8 cellular contexts compared by ENCODE assay signal in the genomic region with DNA sequence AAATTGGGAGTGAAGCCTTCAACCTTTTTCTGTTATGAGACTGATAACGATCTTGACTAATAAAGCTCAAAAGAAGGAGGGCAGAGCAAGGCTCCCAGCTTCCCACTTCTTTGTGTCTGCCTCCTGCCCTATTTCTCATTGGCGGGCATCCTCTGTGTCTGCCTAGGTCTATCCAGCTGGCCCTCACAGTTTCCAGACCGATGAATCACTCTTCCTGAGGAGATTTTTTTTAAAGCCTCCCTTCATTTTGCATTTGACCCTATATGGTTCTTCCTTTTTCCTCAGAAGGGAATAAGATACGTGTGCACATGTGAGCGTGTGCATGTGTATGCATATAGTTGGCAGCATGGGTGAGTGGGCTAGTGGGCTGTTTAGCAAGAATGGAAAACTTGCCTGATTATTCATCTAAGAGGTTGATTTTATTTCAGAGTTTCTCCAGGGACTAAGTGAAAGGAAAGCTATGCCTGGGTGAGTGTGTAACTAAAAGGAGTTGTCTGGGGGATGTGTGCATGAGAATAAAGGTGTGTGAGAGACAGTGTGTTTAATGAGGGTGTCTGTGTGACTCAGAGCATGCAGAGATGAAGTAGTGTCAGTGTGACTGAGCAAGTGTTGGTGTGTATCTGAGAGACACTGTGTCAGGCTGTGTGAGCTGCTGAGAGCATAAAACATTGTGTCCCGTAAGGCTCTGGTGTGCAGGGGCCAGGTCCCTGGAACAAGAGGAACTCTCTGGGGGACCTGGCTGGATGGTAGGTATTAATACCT. TPM values are rescaled to one million over a fixed set of nuclear protein-coding genes. Genes with fewer than 3 reads are reported as not detected.
DNase-seq lines count a peak whose midpoint lies in the region; ATAC-seq, FAIRE-seq and TF ChIP-seq lines count a peak whose summit lies in the region.

No MANE protein-coding gene starts in this region.

- H3K14ac ChIP-seq in IMR-90 (replicated peaks; ENCODE audit: low read depth, low read length), result peak overlapping the region; percentile 100

- H3K9ac ChIP-seq in IMR-90 (ENCODE audit: low read depth, low read length), result peak overlapping the region; percentile 76

- peaks cover 36% of the 10 kb centered on the region for H4K20me1 ChIP-seq in IMR-90 (ENCODE audit: insufficient read depth, low read length)

- peak overlapping the region; percentile 96 for H2BK15ac ChIP-seq in IMR-90 (ENCODE audit: low read depth, low read length)

- CTCF ChIA-PET in IMR-90 (lab: Yijun Ruan, JAX), result interaction anchor here (1.0 to 1.1 kb wide), 2 partner anchors 12 to 302 kb away, joined by 3 read pairs; partner anchors contain the start of gene PHLDB1
- CTCF ChIA-PET in CD8-positive, alpha-beta memory T cell (lab: Charles Lee), result interaction anchor here (1.7 kb wide), 1 partner anchor 11 kb away, joined by 5 read pairs; no protein-coding TSS in a partner anchor

- FAIRE-seq in D721Med (lab: Jason Lieb, UNC), result no peak

- no peak overlapping the region for H2AFZ ChIP-seq in IMR-90 (replicated peaks; ENCODE audit: low read length, poor library complexity)

- peak overlapping the region; percentile 99 for H2BK5ac ChIP-seq in IMR-90 (ENCODE audit: low read depth, low read length, poor library complexity, severe bottlenecking)

- peak overlapping the region; percentile 85 for H4K5ac ChIP-seq in IMR-90 (ENCODE audit: low read depth, low read length)

- dilution Hi-C loops in IMR-90 (cut with HindIII; ENCODE audit: low sequenced_read_pairs, unreplicated experiment), result no loop called here

- peaks cover 0 to 3% (median 2%) of the 10 kb centered on the region in 3 donors for H3K36me3 Mint-ChIP-seq in CD8-positive, alpha-beta memory T cell

- peaks cover 31% of the 10 kb centered on the region for H3K36me3 ChIP-seq in IMR-90 (ENCODE audit: control insufficient read depth, insufficient read depth, low read length)
- H3K36me3 ChIP-seq in CD8-positive, alpha-beta memory T cell (ENCODE audit: insufficient read depth, low read length), result no peaks in the 10 kb centered on the region

- H3K4me1 ChIP-seq in IMR-90 (ENCODE audit: control insufficient read depth, insufficient read depth, low read length), result peaks cover 48% of the 10 kb centered on the region
- H3K4me1 ChIP-seq in CD8-positive, alpha-beta memory T cell (ENCODE audit: insufficient read depth, low read length), result peaks cover 8% of the 10 kb centered on the region

- H2BK120ac ChIP-seq in IMR-90 (ENCODE audit: low read depth, low read length), result peak overlapping the region; percentile 100

- H3K27me3 Mint-ChIP-seq in CD8-positive, alpha-beta memory T cell, result peaks cover 12 to 18% of the 10 kb centered on the region in 2 donors

- H4K8ac ChIP-seq in IMR-90 (ENCODE audit: low read depth in 2 of 2, low read length in 2 of 2), result peak overlapping the region; percentile 83 to 98

- H3K9me3 Mint-ChIP-seq in CD8-positive, alpha-beta memory T cell, result no peaks in the 10 kb centered on the region

- in situ Hi-C loops in IMR-90 (cut with MboI; ENCODE audit: low sequenced_read_pairs), result no loop called here
- in situ Hi-C loops in astrocyte of the cerebellum (cut with HindIII; ENCODE audit: low sequenced_read_pairs), result no loop called here

- peak overlapping the region; percentile 99 for H2AK9ac ChIP-seq in IMR-90 (replicated peaks; ENCODE audit: low read depth, low read length, poor library complexity)

- H3K27ac ChIP-seq in IMR-90 (ENCODE audit: insufficient read depth, low read length) (peak overlapping the region; percentile 95), substantia nigra (ENCODE audit: low read depth, low read length, poor library complexity, severe bottlenecking) (peak overlapping the region; percentile 91)
- no peak overlapping the region for H3K27ac ChIP-seq in CD8-positive, alpha-beta memory T cell (ENCODE audit: low read depth, low read length)

- no peaks in the 10 kb centered on the region for H3K27me3 ChIP-seq in IMR-90 (ENCODE audit: control insufficient read depth, insufficient read depth, low read length)
- peaks cover 5% of the 10 kb centered on the region for H3K27me3 ChIP-seq in CD8-positive, alpha-beta memory T cell (ENCODE audit: insufficient read depth, low read length, poor library complexity, severe bottlenecking)

- no peak for TF ChIP-seq CTCF in IMR-90 (conservative IDR thresholded peaks at IDR 0.05; ENCODE audit: low read depth, low read length)
- TF ChIP-seq CTCF in astrocyte of the cerebellum (IDR thresholded peaks at IDR 0.05; ENCODE audit: low read depth, low read length, missing control alignments), result no peak
- no peak for TF ChIP-seq CTCF in D721Med (IDR thresholded peaks at IDR 0.05; ENCODE audit: insufficient read depth, missing control alignments)

- TF ChIP-seq RAD21 in IMR-90 (IDR thresholded peaks at IDR 0.05; ENCODE audit: low read length), result no peak

- H3K79me1 ChIP-seq in IMR-90 (ENCODE audit: low read depth in 1 of 2, low read length in 2 of 2), result peaks cover 23 to 70% of the 10 kb centered on the region in 2 experiments; a peak in 3 of 4 replicates

- H3K9me3 ChIP-seq in IMR-90 (ENCODE audit: control insufficient read depth, insufficient read depth, low read length), result no peaks in the 10 kb centered on the region
- H3K9me3 ChIP-seq in CD8-positive, alpha-beta memory T cell (ENCODE audit: low read length), result no peaks in the 10 kb centered on the region

- 0% methylated on average over 2 of the region's 6 CpGs; no CpG with 5 or more reads in 1 of the 2 experiments for WGBS in IMR-90 (ENCODE audit: extremely low coverage in 2 of 2, insufficient read length in 1 of 2), 2 experiments

- peaks cover 34% of the 10 kb centered on the region for H3K9me1 ChIP-seq in IMR-90 (ENCODE audit: insufficient read depth, low read length)

- no TSS peak for BruUV-seq in IMR-90 (replicated peaks; lab: Mats Ljungman, UMichigan)

- peak; percentile 43 for ATAC-seq in IMR-90 (ENCODE audit: low read depth)
- no peak for ATAC-seq in GM18511 (IDR thresholded peaks at IDR 0.05; ENCODE audit: unreplicated experiment)

- DNase-seq in IMR-90, result peak; percentile 98
- peak; percentile 86 for DNase-seq in astrocyte of the cerebellum (ENCODE audit: low read depth)
- peak; percentile 86 for DNase-seq in islet precursor cell
- DNase-seq in substantia nigra (lab: John Stamatoyannopoulos, UW), result peak in 18 of 49 donors; percentile 20 to 71 (median 38)
- DNase-seq in CD8-positive, alpha-beta memory T cell, result no peak
- DNase-seq in T1000 (lab: John Stamatoyannopoulos, UW), result no peak
- no peak for DNase-seq in D721Med (ENCODE audit: insufficient read length, low spot score)

- peak overlapping the region; percentile 97 for H3K56ac ChIP-seq in IMR-90 (ENCODE audit: extremely low read depth, insufficient read depth, low read length)

- peak overlapping the region in 2 of 8 donors; percentile 13 to 27 for H3K27ac Mint-ChIP-seq in CD8-positive, alpha-beta memory T cell

- H3K18ac ChIP-seq in IMR-90 (ENCODE audit: low read depth, low read length), result peak overlapping the region; percentile 84

- H3K4ac ChIP-seq in IMR-90 (ENCODE audit: low read depth, low read length), result peak overlapping the region; percentile 100

- peaks cover 8 to 14% (median 13%) of the 10 kb centered on the region in 3 donors for H3K4me1 Mint-ChIP-seq in CD8-positive, alpha-beta memory T cell

- peak overlapping the region; percentile 100 for H2AK5ac ChIP-seq in IMR-90 (ENCODE audit: low read depth, low read length)

- peak overlapping the region; percentile 100 for H3K23ac ChIP-seq in IMR-90 (ENCODE audit: low read depth, low read length)

- H3K4me3 Mint-ChIP-seq in CD8-positive, alpha-beta memory T cell, result no peak overlapping the region

- TF ChIP-seq POLR2A in IMR-90 (IDR thresholded peaks at IDR 0.05; ENCODE audit: low read depth, low read length), result no peak; the same call in none of the 2 replicates

- intact Hi-C loops in IMR-90 (cut with micrococcal nuclease), result no loop called here

- H2BK20ac ChIP-seq in IMR-90 (ENCODE audit: low read depth, low read length), result peak overlapping the region; percentile 99

- POLR2A ChIA-PET in IMR-90 (lab: Charles Lee; ENCODE audit: unreplicated experiment), result interaction anchor here (0.6 to 4.4 kb wide), 4 partner anchors 11 to 30 kb away, joined by 3 to 36 read pairs (median 4); partner anchors contain the start of gene PHLDB1
- POLR2A ChIA-PET in CD8-positive, alpha-beta memory T cell (lab: Charles Lee), result no interaction called here

- H3K4me2 ChIP-seq in IMR-90 (ENCODE audit: low read depth, low read length), result peak overlapping the region; percentile 48

- H3K4me3 ChIP-seq in IMR-90 (ENCODE audit: insufficient read depth, low read depth, low read length), result no peak overlapping the region
- peak overlapping the region; percentile 3 for H3K4me3 ChIP-seq in astrocyte of the cerebellum (ENCODE audit: low read depth, low read length)
- H3K4me3 ChIP-seq in CD8-positive, alpha-beta memory T cell (ENCODE audit: low read length), result no peak overlapping the region

- H4K91ac ChIP-seq in IMR-90 (ENCODE audit: insufficient read depth, low read depth, low read length), result peak overlapping the region; percentile 97

RNA-seq across cellular contexts. Expression of gene PHLDB1, which starts 12.2 kb away (rescaled TPM):
- 40.0 and 41.7 TPM in 2 replicates for total RNA-seq in IMR-90 (2012; rRNA removed)
- 90.4 and 96.4 TPM in 2 replicates for polyA plus RNA-seq in IMR-90 (2012; rRNA removed)
- 60.4 and 83.0 TPM in 2 replicates for polyA plus RNA-seq in IMR-90 (2012; cell fraction: cytosol; rRNA removed)
- polyA plus RNA-seq in IMR-90 (2012; cell fraction: nucleus; rRNA removed; ENCODE audit: low replicate concordance), result 350 and 414 TPM in 2 replicates
- total RNA-seq in CD8-positive, alpha-beta memory T cell, result 1 to 10 TPM; 1.9 to 2.4 TPM
- 0.82 TPM for polyA plus RNA-seq in CD8-positive, alpha-beta memory T cell

RNA-seq across cellular contexts. Expression of gene ARCN1, which starts 47.4 kb away (rescaled TPM):
- total RNA-seq in IMR-90 (2012; rRNA removed), result 148 and 176 TPM in 2 replicates
- 212 and 215 TPM in 2 replicates for polyA plus RNA-seq in IMR-90 (2012; rRNA removed)
- 47.6 and 72.9 TPM in 2 replicates for polyA plus RNA-seq in IMR-90 (2012; cell fraction: cytosol; rRNA removed)
- 17.0 and 104 TPM in 2 replicates for polyA plus RNA-seq in IMR-90 (2012; cell fraction: nucleus; rRNA removed; ENCODE audit: low replicate concordance)
- total RNA-seq in CD8-positive, alpha-beta memory T cell, result 100 to 1,000 TPM; 149 to 154 TPM
- polyA plus RNA-seq in CD8-positive, alpha-beta memory T cell, result 148 TPM

RNA-seq across cellular contexts. Expression of gene IFT46, which starts 53.9 kb away (rescaled TPM):
- total RNA-seq in IMR-90 (2012; rRNA removed), result 45.5 and 46.2 TPM in 2 replicates
- polyA plus RNA-seq in IMR-90 (2012; rRNA removed), result 27.7 and 30.1 TPM in 2 replicates
- polyA plus RNA-seq in IMR-90 (2012; cell fraction: cytosol; rRNA removed), result 11.6 and 13.5 TPM in 2 replicates
- 16.9 and 37.4 TPM in 2 replicates for polyA plus RNA-seq in IMR-90 (2012; cell fraction: nucleus; rRNA removed; ENCODE audit: low replicate concordance)
- 10 to 100 TPM; 29.5 to 30.1 TPM for total RNA-seq in CD8-positive, alpha-beta memory T cell
- polyA plus RNA-seq in CD8-positive, alpha-beta memory T cell, result 7.4 TPM

RNA-seq across cellular contexts. Expression of gene TREH, which starts 59.8 kb away (rescaled TPM):
- not detected in 2 replicates for total RNA-seq in IMR-90 (2012; rRNA removed)
- not detected in 2 replicates for polyA plus RNA-seq in IMR-90 (2012; rRNA removed)
- polyA plus RNA-seq in IMR-90 (2012; cell fraction: cytosol; rRNA removed), result not detected in 2 replicates
- not detected in 2 replicates for polyA plus RNA-seq in IMR-90 (2012; cell fraction: nucleus; rRNA removed; ENCODE audit: low replicate concordance)
- not detected for total RNA-seq in CD8-positive, alpha-beta memory T cell
- polyA plus RNA-seq in CD8-positive, alpha-beta memory T cell, result not detected

Comparison
In these comparisons a context has a peak if more than half of its experiments do, and no peak if none do; other contexts are left out.
1. DNase-seq: peak in IMR-90 (single experiment), astrocyte of the cerebellum (single experiment) and islet precursor cell (single experiment); none in CD8-positive, alpha-beta memory T cell (0 of 5), T1000 (single experiment) and D721Med (single experiment).
2. RNA of gene PHLDB1, which starts 12.2 kb away (total RNA-seq): 40.0 to 41.7 TPM in IMR-90; 1.9 to 2.4 TPM in CD8-positive, alpha-beta memory T cell; every median in the first group is over 10 times any median in the second.